1 cellular context compared by ENCODE assay signal in the genomic region with DNA sequence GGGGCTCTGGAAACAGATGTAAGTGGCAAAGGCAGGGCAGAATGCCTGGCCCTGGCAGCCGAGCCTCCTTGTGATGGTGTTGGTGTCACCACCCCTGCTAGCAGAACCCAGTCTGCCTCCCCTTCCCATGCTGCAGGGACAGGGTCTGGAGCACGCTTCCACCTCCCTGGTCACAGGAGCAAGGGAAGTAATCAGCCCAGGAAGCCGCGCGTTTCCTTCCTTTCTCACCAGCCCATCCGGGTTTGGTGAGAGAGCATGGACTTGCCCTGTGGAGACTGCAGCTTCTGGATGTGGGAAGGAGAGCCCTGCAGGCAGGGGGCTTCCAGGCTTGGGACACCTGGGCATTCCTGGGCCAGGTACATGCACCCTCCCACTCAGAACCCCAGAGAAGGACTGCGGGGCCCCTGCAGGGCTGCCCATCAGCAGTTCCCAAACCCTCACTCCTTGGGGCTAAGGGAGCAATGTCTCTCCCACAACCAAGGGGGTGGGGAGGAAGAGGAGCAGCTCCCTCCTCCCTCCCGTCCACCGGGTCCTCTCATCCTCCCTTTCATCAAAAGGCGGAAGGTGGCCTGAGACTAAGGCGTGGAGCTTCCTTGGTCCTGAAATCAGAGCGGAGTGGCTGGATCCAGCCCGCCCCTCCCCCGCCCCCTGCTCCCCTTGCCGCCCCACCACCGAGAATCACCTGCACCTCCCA.
TF ChIP-seq lines count a peak whose summit lies in the region.

No MANE protein-coding gene starts in this region.

TF ChIP-seq in GM23338, 12 proteins besides CTCF, POLR2A, EP300 and RAD21 (continued from another document):
- TF ChIP-seq, protein P1, sequence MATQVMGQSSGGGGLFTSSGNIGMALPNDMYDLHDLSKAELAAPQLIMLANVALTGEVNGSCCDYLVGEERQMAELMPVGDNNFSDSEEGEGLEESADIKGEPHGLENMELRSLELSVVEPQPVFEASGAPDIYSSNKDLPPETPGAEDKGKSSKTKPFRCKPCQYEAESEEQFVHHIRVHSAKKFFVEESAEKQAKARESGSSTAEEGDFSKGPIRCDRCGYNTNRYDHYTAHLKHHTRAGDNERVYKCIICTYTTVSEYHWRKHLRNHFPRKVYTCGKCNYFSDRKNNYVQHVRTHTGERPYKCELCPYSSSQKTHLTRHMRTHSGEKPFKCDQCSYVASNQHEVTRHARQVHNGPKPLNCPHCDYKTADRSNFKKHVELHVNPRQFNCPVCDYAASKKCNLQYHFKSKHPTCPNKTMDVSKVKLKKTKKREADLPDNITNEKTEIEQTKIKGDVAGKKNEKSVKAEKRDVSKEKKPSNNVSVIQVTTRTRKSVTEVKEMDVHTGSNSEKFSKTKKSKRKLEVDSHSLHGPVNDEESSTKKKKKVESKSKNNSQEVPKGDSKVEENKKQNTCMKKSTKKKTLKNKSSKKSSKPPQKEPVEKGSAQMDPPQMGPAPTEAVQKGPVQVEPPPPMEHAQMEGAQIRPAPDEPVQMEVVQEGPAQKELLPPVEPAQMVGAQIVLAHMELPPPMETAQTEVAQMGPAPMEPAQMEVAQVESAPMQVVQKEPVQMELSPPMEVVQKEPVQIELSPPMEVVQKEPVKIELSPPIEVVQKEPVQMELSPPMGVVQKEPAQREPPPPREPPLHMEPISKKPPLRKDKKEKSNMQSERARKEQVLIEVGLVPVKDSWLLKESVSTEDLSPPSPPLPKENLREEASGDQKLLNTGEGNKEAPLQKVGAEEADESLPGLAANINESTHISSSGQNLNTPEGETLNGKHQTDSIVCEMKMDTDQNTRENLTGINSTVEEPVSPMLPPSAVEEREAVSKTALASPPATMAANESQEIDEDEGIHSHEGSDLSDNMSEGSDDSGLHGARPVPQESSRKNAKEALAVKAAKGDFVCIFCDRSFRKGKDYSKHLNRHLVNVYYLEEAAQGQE (IDR thresholded peaks at IDR 0.05; ENCODE audit: unreplicated experiment): no peak
- TF ChIP-seq JUNB (IDR thresholded peaks at IDR 0.05; ENCODE audit: unreplicated experiment): no peak
- TF ChIP-seq EZH2 (IDR thresholded peaks at IDR 0.05; ENCODE audit: low read depth, unreplicated experiment): no peak
- TF ChIP-seq, protein P2, sequence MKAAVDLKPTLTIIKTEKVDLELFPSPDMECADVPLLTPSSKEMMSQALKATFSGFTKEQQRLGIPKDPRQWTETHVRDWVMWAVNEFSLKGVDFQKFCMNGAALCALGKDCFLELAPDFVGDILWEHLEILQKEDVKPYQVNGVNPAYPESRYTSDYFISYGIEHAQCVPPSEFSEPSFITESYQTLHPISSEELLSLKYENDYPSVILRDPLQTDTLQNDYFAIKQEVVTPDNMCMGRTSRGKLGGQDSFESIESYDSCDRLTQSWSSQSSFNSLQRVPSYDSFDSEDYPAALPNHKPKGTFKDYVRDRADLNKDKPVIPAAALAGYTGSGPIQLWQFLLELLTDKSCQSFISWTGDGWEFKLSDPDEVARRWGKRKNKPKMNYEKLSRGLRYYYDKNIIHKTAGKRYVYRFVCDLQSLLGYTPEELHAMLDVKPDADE (IDR thresholded peaks at IDR 0.05): no peak
- no peak for TF ChIP-seq EZH2phosphoT487 (IDR thresholded peaks at IDR 0.05; ENCODE audit: unreplicated experiment)
- TF ChIP-seq NANOG (IDR thresholded peaks at IDR 0.05; ENCODE audit: borderline replicate concordance): no peak
